In genomic region chr2:76341439-76341838, GRCh38 we compare ENCODE assay signal across 1 cellular context.
TF ChIP-seq lines count a peak whose summit lies in the region.

No MANE protein-coding gene starts in this region.

TF ChIP-seq in IMR-90, 13 proteins besides CTCF, POLR2A, EP300 and RAD21 (continued from another document):
- no peak for TF ChIP-seq USF2 (IDR thresholded peaks at IDR 0.05; ENCODE audit: low read depth, low read length)
- TF ChIP-seq NFE2L2 (IDR thresholded peaks at IDR 0.05; ENCODE audit: low read depth, low read length): peak; percentile 61
TF ChIP-seq in IMR-90: peak in this region for 1.
